In the genomic region with DNA sequence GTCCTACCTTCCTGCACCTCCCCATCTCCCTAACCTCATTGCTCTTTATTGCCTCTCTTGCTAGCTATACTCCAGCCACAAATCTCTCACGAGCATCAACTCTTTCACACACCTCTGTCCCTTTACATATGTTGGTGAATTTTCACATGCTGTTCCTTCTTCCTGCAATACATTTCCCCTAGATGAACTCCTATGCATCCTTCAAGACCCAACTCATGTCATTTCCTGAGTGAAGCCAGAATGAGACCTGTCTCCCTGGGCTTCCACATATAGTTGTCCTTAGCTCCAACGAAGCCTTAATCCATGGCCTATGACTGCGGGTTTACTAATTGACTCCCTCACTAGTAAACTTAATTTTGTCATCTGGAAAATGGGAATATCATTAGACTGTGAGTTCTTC, we compare ENCODE assay signal across 25 cellular contexts.
"Had no signal": no experiment of that assay in that cellular context is flagged by ENCODE, and none has a peak within 500 bp of the region (broad histone marks: within the 10 kb centered on the region; RNA-seq: fewer than 3 reads in every experiment).

No MANE protein-coding gene starts in this region.

- H3K4me3 Mint-ChIP-seq: natural killer cell; stimulated activated effector memory CD8-positive, alpha-beta T cell treated with anti-CD3 and anti-CD28 coated beads, Interleukin-12 subunit alpha, Interleukin-12 subunit beta, amount 100 ng/mL, for 72 hours had no signal

- H3K36me3 ChIP-seq: gastrocnemius medialis, left lung, prostate gland, right atrium auricular region, stomach, thoracic aorta, tibial nerve, upper lobe of right lung, vagina had no signal

- H3K9me3 ChIP-seq: gastrocnemius medialis, left lung, prostate gland, right atrium auricular region, stomach, thoracic aorta, tibial nerve, upper lobe of right lung, vagina had no signal

- H3K9me3 Mint-ChIP-seq: natural killer cell; stimulated activated effector memory CD8-positive, alpha-beta T cell treated with anti-CD3 and anti-CD28 coated beads, Interleukin-12 subunit alpha, Interleukin-12 subunit beta, amount 100 ng/mL, for 72 hours had no signal

- H3K27ac Mint-ChIP-seq: natural killer cell; stimulated activated effector memory CD8-positive, alpha-beta T cell treated with anti-CD3 and anti-CD28 coated beads, Interleukin-12 subunit alpha, Interleukin-12 subunit beta, amount 100 ng/mL, for 72 hours had no signal

- FAIRE-seq: endometrium, islet of Langerhans had no signal

- H3K27me3 ChIP-seq: gastrocnemius medialis, right atrium auricular region, stomach, tibial nerve, upper lobe of right lung, vagina had no signal

- H3K4me1 ChIP-seq: gastrocnemius medialis, left lung, prostate gland, upper lobe of right lung, vagina had no signal

- H3K36me3 Mint-ChIP-seq: natural killer cell; stimulated activated effector memory CD8-positive, alpha-beta T cell treated with anti-CD3 and anti-CD28 coated beads, Interleukin-12 subunit alpha, Interleukin-12 subunit beta, amount 100 ng/mL, for 72 hours had no signal

- H3K4me3 ChIP-seq: coronary artery, gastrocnemius medialis, left lung, prostate gland, right atrium auricular region, stomach, thoracic aorta, tibial nerve, upper lobe of right lung, vagina had no signal

- DNase-seq: dermis blood vessel endothelial cell; effector memory CD4-positive, alpha-beta T cell; gastrocnemius medialis; head of caudate nucleus; hippocampal formation; left cardiac atrium; left lung; mesenchymal stem cell; natural killer cell; nucleus accumbens; stimulated activated CD4-positive, alpha-beta T cell treated with anti-CD3 and anti-CD28 coated beads, Interleukin-2, amount 100 ng/mL, for 24 hours; stimulated activated CD4-positive, alpha-beta T cell treated with anti-CD3 and anti-CD28 coated beads, Interleukin-4, amount 100 ng/mL, for 24 hours; stimulated activated naive CD4-positive, alpha-beta T cell treated with Interleukin-2 at 50 U/mL for 16 hours; stomach; upper lobe of right lung had no signal

- ATAC-seq: gastrocnemius medialis; left cardiac atrium; left lung; natural killer cell; sciatic nerve; stimulated activated effector memory CD8-positive, alpha-beta T cell treated with anti-CD3 and anti-CD28 coated beads, Interleukin-12 subunit alpha, Interleukin-12 subunit beta, amount 100 ng/mL, for 72 hours; upper lobe of right lung had no signal

- H3K4me1 Mint-ChIP-seq: stimulated activated effector memory CD8-positive, alpha-beta T cell treated with anti-CD3 and anti-CD28 coated beads, Interleukin-12 subunit alpha, Interleukin-12 subunit beta, amount 100 ng/mL, for 72 hours had no signal

- H3K27ac ChIP-seq: coronary artery, gastrocnemius medialis, left lung, prostate gland, right atrium auricular region, stomach, thoracic aorta, tibial nerve, upper lobe of right lung, vagina had no signal
